9 cellular contexts compared by ENCODE assay signal in the genomic region with DNA sequence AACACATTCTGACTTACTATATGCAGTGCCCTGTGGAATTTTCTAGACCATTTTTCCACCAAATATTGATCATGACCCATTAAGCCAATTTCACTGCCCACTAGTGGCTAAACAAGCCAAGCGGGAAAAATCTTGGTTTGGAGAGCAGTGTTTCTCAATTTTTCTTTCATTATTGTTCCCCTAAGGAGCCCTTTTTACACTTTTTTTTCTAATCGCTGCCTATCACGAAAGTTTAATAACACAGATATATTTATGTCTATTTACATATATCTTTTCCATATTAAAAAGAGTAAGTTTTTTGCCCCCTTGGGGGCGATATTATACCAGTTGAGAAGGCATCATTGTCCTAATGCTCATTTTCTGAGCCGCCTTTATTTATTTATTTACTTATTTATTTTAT. TPM values are rescaled to one million over a fixed set of nuclear protein-coding genes. Genes with fewer than 3 reads are reported as not detected.
A peak's percentile ranks its signal among the peaks of the same experiment; 100 is the strongest.
DNase-seq lines count a peak whose midpoint lies in the region; ATAC-seq and TF ChIP-seq lines count a peak whose summit lies in the region.
"Had no signal": no experiment of that assay in that cellular context is flagged by ENCODE, and none has a peak within 500 bp of the region (broad histone marks: within the 10 kb centered on the region; RNA-seq: fewer than 3 reads in every experiment).

No MANE protein-coding gene starts in this region.

- no peaks in the 10 kb centered on the region for H3K36me3 ChIP-seq in cardiac muscle cell
- no peaks in the 10 kb centered on the region for H3K36me3 ChIP-seq in tibial nerve
- H3K36me3 ChIP-seq: SJSA1 had no signal

- intact Hi-C loops in left cardiac atrium (cut with DNase I): loop anchor here in 1 of 2 donors (10.0 kb wide), 1 partner anchor 53 kb away; a partner anchor contains a TSS

- TF ChIP-seq CTCF in cardiac muscle cell (IDR thresholded peaks at IDR 0.05; ENCODE audit: low read depth, low read length): peak; percentile 37
- peak; percentile 46 for TF ChIP-seq CTCF in RWPE1 (conservative IDR thresholded peaks at IDR 0.05; ENCODE audit: low read depth)
- TF ChIP-seq CTCF in fibroblast of villous mesenchyme (IDR thresholded peaks at IDR 0.05; ENCODE audit: insufficient read depth, low read depth, low read length): peak; percentile 29
- TF ChIP-seq CTCF in tibial nerve (IDR thresholded peaks at IDR 0.05): peak in 3 of 5 experiments; percentile 13 to 44 (median 24)

- no peak overlapping the region for H3K4me3 ChIP-seq in cardiac muscle cell
- H3K4me3 ChIP-seq in fibroblast of villous mesenchyme (ENCODE audit: low read depth, low read length): no peak overlapping the region
- H3K4me3 ChIP-seq in tibial nerve: no peak overlapping the region
- H3K4me3 ChIP-seq: SJSA1 had no signal

- no peak for TF ChIP-seq POLR2A in tibial nerve (IDR thresholded peaks at IDR 0.05)

- ATAC-seq in left cardiac atrium: no peak

- H3K4me1 ChIP-seq in cardiac muscle cell (ENCODE audit: low read depth): no peaks in the 10 kb centered on the region
- no peaks in the 10 kb centered on the region for H3K4me1 ChIP-seq in tibial nerve
- H3K4me1 ChIP-seq: SJSA1 had no signal

- DNase-seq in cardiac muscle cell (ENCODE audit: low read depth in 1 of 2, low spot score in 1 of 2) (peak; percentile 39 to 69), left cardiac atrium (no peak), RWPE1 (ENCODE audit: low spot score) (no peak), fibroblast of villous mesenchyme (ENCODE audit: low read depth) (peak; percentile 60), tibial nerve (ENCODE audit: low spot score in 2 of 2) (peak in 1 of 2 donors; percentile 16), NCI-H2107 treated with DMSO at 0.1 percent for 48 hours (lab: John Stamatoyannopoulos, UW; ENCODE audit: unreplicated experiment) (no peak), ecto neural progenitor cell (ENCODE audit: low spot score) (no peak)
- DNase-seq in activated CD4-positive, CD25-positive, alpha-beta regulatory T cell treated with anti-CD3 and anti-CD28 coated beads, Interleukin-2, amount 50 U/mL, for 72 hours: no peak

- TF ChIP-seq EP300 in tibial nerve (IDR thresholded peaks at IDR 0.05): no peak

- H3K9me3 ChIP-seq in cardiac muscle cell (ENCODE audit: low read depth) (no peaks in the 10 kb centered on the region), tibial nerve (no peaks in the 10 kb centered on the region)
- H3K9me3 ChIP-seq: SJSA1 had no signal

- peaks cover 12% of the 10 kb centered on the region for H3K27me3 ChIP-seq in cardiac muscle cell
- peaks cover 0 to 9% of the 10 kb centered on the region in 2 donors for H3K27me3 ChIP-seq in tibial nerve
- H3K27me3 ChIP-seq: SJSA1 had no signal

- H3K27ac ChIP-seq in cardiac muscle cell (no peak overlapping the region), RWPE1 (no peak overlapping the region), tibial nerve (no peak overlapping the region)
- H3K27ac ChIP-seq: SJSA1 had no signal

- CTCF ChIA-PET in RWPE1 (lab: Yijun Ruan, JAX): interaction anchor here (1.6 to 1.8 kb wide), 2 partner anchors 10 to 341 kb away, joined by 5 read pairs; no protein-coding TSS in a partner anchor

- WGBS in tibial nerve, 2 donors: 20% methylated on average over 5 of the region's 5 CpGs

- POLR2A ChIA-PET in RWPE1 (lab: Yijun Ruan, JAX; ENCODE audit: low non-redundant PET): interaction anchor here (0.7 kb wide), 1 partner anchor 697 kb away, joined by 4 read pairs; no protein-coding TSS in a partner anchor

RNA-seq across cellular contexts. Expression of a gene that starts 10.8 kb away (rescaled TPM):
- total RNA-seq in cardiac muscle cell (0.21 and 0.36 TPM in 2 replicates), left cardiac atrium (not detected), fibroblast of villous mesenchyme (0.32 TPM in 1 of 2 replicates, not detected in the other), tibial nerve (not detected)
- polyA plus RNA-seq in cardiac muscle cell: not detected in 2 replicates

RNA-seq across cellular contexts. Expression of a gene that starts 18.8 kb away (rescaled TPM):
- total RNA-seq in cardiac muscle cell (not detected in 2 replicates), left cardiac atrium (not detected), fibroblast of villous mesenchyme (not detected in 2 replicates), tibial nerve (not detected)
- polyA plus RNA-seq in cardiac muscle cell: not detected in 2 replicates
- total RNA-seq: SJSA1 had no signal

RNA-seq across cellular contexts. Expression of a gene that starts 23.7 kb away (rescaled TPM):
- total RNA-seq in cardiac muscle cell (3,852 and 5,767 TPM in 2 replicates), left cardiac atrium (1,000 to 10,000 TPM; 2,548 to 2,783 TPM), fibroblast of villous mesenchyme (545 and 622 TPM in 2 replicates), tibial nerve (100 to 1,000 TPM; 474 to 649 (median 487) TPM)
- 5,441 and 6,816 TPM in 2 replicates for polyA plus RNA-seq in cardiac muscle cell

RNA-seq across cellular contexts. Expression of a gene that starts 31.0 kb away (rescaled TPM):
- total RNA-seq in cardiac muscle cell: 1.6 and 7.2 TPM in 2 replicates
- 3.3 and 6.9 TPM in 2 replicates for polyA plus RNA-seq in cardiac muscle cell
- under 1 TPM; 0.63 to 0.77 TPM for total RNA-seq in left cardiac atrium
- under 0.01 and 0.32 TPM in 2 replicates for total RNA-seq in fibroblast of villous mesenchyme
- 1 to 10 TPM in 2 of 4 donors, under 1 TPM in 2; 0.44 to 4.2 (median 1.7) TPM for total RNA-seq in tibial nerve
- total RNA-seq: SJSA1 had no signal

RNA-seq across cellular contexts. Expression of a gene that starts 34.0 kb away (rescaled TPM):
- total RNA-seq in cardiac muscle cell: 94.3 and 134 TPM in 2 replicates
- polyA plus RNA-seq in cardiac muscle cell: 217 and 225 TPM in 2 replicates
- total RNA-seq in left cardiac atrium: 10 to 100 TPM; 34.2 to 41.1 TPM
- 196 and 209 TPM in 2 replicates for total RNA-seq in fibroblast of villous mesenchyme
- total RNA-seq in tibial nerve: 10 to 100 TPM; 21.1 to 54.3 (median 34.3) TPM

Comparison
In these comparisons a context has a peak if more than half of its experiments do, and no peak if none do; other contexts are left out.
1. DNase-seq: peak in cardiac muscle cell (2 of 2) and fibroblast of villous mesenchyme (single experiment); none in left cardiac atrium (single experiment), RWPE1 (single experiment), NCI-H2107 treated with DMSO at 0.1 percent for 48 hours (single experiment), ecto neural progenitor cell (single experiment) and activated CD4-positive, CD25-positive, alpha-beta regulatory T cell treated with anti-CD3 and anti-CD28 coated beads, Interleukin-2, amount 50 U/mL, for 72 hours (single experiment).
2. Peak in every context shown above with its lines, with median percentiles within 50 percentile points of each other: CTCF ChIP-seq.